ENCODE assay signal across 28 cellular contexts in genomic region chr14:101177301-101178055, GRCh38.
DNase-seq lines count a peak whose midpoint lies in the region; ATAC-seq, FAIRE-seq and TF ChIP-seq lines count a peak whose summit lies in the region.
"Had no signal": no experiment of that assay in that cellular context is flagged by ENCODE, and none has a peak within 500 bp of the region (broad histone marks: within the 10 kb centered on the region; RNA-seq: fewer than 3 reads in every experiment).

No MANE protein-coding gene starts in this region.

- TF ChIP-seq CTCF in natural killer cell (IDR thresholded peaks at IDR 0.05): no peak
- no peak for TF ChIP-seq CTCF in hepatocyte (IDR thresholded peaks at IDR 0.05; ENCODE audit: poor library complexity)
- no peak for TF ChIP-seq CTCF in neural progenitor cell (IDR thresholded peaks at IDR 0.05)
- TF ChIP-seq CTCF in BE2C (IDR thresholded peaks at IDR 0.05; ENCODE audit: low read depth, low read length): no peak

- peak overlapping the region; percentile 41 for H3K4me2 ChIP-seq in hepatocyte
- no peak overlapping the region for H3K4me2 ChIP-seq in neural progenitor cell
- H3K4me2 ChIP-seq: BLaER1 had no signal

- peaks cover 13% of the 10 kb centered on the region for H3K4me1 ChIP-seq in hepatocyte (ENCODE audit: insufficient read depth)
- H3K4me1 ChIP-seq in neural progenitor cell: no peaks in the 10 kb centered on the region
- H3K4me1 ChIP-seq in BE2C: no peaks in the 10 kb centered on the region
- H3K4me1 ChIP-seq: Caco-2, suprapubic skin had no signal

- H3K9ac ChIP-seq in neural progenitor cell: no peak overlapping the region
- H3K9ac ChIP-seq: BLaER1 had no signal

- intact Hi-C loops in natural killer cell (cut with micrococcal nuclease): no loop called here

- H3F3A ChIP-seq in neural progenitor cell (ENCODE audit: low read depth): no peaks in the 10 kb centered on the region

- FAIRE-seq in GM12892 (lab: Jason Lieb, UNC): no peak
- FAIRE-seq: endothelial cell of umbilical vein, GM12891, urothelium cell line had no signal

- H3K27ac ChIP-seq in hepatocyte: peak overlapping the region; percentile 34
- H3K27ac ChIP-seq in neural progenitor cell: no peak overlapping the region
- H3K27ac ChIP-seq: BLaER1, neutrophil, SK-N-MC, suprapubic skin had no signal

- H3K79me2 ChIP-seq in hepatocyte (no peaks in the 10 kb centered on the region), neural progenitor cell (ENCODE audit: low read depth) (no peaks in the 10 kb centered on the region)

- H3K27ac Mint-ChIP-seq in natural killer cell treated with Interleukin-12 subunit alpha and Interleukin-12 subunit beta and Interleukin-15 and Interleukin-18, amount 100 ng/mL, for 72 hours: no peak overlapping the region
- H3K27ac Mint-ChIP-seq in natural killer cell: no peak overlapping the region
- H3K27ac Mint-ChIP-seq in neural progenitor cell: peak overlapping the region; percentile 68
- H3K27ac Mint-ChIP-seq: activated T-helper 1 cell treated with anti-CD3 and anti-CD28 coated beads, Interleukin-12 subunit alpha, Interleukin-12 subunit beta, Interleukin-2, Interleukin-4 antibody, amounts not matched to agents 30 ng/mL and 10 ng/mL and 1 ng/mL, durations not matched to agents 14 hours and 24 hours and 36 hours; IgD-negative memory B cell; stimulated activated memory B cell treated with anti-CD40 and anti-IgM and Interleukin-4, amounts not matched to agents 10 μg/mL and 1 μg/mL and 100 μg/mL, for 72 hours had no signal

- ATAC-seq in natural killer cell treated with Interleukin-12 subunit alpha and Interleukin-12 subunit beta and Interleukin-15 and Interleukin-18, amount 100 ng/mL, for 72 hours: no peak
- no peak for ATAC-seq in natural killer cell
- ATAC-seq: left lobe of liver; stimulated activated memory B cell treated with anti-CD40 and anti-IgM and Interleukin-4, amounts not matched to agents 10 μg/mL and 1 μg/mL and 100 μg/mL, for 72 hours had no signal

- H2AFZ ChIP-seq in hepatocyte (peak overlapping the region; percentile 30), neural progenitor cell (replicated peaks) (no peak overlapping the region)

- H3K36me3 ChIP-seq in hepatocyte (replicated peaks; ENCODE audit: insufficient read depth, low read depth) (no peaks in the 10 kb centered on the region), neural progenitor cell (no peaks in the 10 kb centered on the region), BE2C (no peaks in the 10 kb centered on the region)
- H3K36me3 ChIP-seq: BLaER1, neutrophil, suprapubic skin had no signal

- no peak overlapping the region for H3K4me3 ChIP-seq in hepatocyte
- H3K4me3 ChIP-seq in neural progenitor cell: no peak overlapping the region
- H3K4me3 ChIP-seq in BE2C (ENCODE audit: low read depth, low read length): no peak overlapping the region
- H3K4me3 ChIP-seq: BLaER1, SK-N-MC, suprapubic skin had no signal

- H3K9me3 ChIP-seq in hepatocyte (ENCODE audit: low read depth): no peaks in the 10 kb centered on the region
- H3K9me3 ChIP-seq in neural progenitor cell (ENCODE audit: low read depth): no peaks in the 10 kb centered on the region
- H3K9me3 ChIP-seq in BE2C: no peaks in the 10 kb centered on the region
- H3K9me3 ChIP-seq: Caco-2, neutrophil had no signal

- H4K20me1 ChIP-seq in hepatocyte (ENCODE audit: insufficient read depth, poor library complexity, severe bottlenecking): no peaks in the 10 kb centered on the region
- H4K20me1 ChIP-seq in neural progenitor cell (ENCODE audit: low read depth): no peaks in the 10 kb centered on the region
- H4K20me1 ChIP-seq: BLaER1 had no signal

- WGBS in hepatocyte (ENCODE audit: low lambda C conversion rate, missing lambda C conversion rate): 65% methylated on average over 24 of the region's 24 CpGs

- H3K9me3 Mint-ChIP-seq in natural killer cell treated with Interleukin-12 subunit alpha and Interleukin-12 subunit beta and Interleukin-15 and Interleukin-18, amount 100 ng/mL, for 72 hours: no peaks in the 10 kb centered on the region
- H3K9me3 Mint-ChIP-seq in natural killer cell (no peaks in the 10 kb centered on the region), neural progenitor cell (peaks cover 20% of the 10 kb centered on the region)

- DNase-seq in natural killer cell treated with Interleukin-12 subunit alpha and Interleukin-12 subunit beta and Interleukin-15 and Interleukin-18, amount 100 ng/mL, for 72 hours (ENCODE audit: low spot score): peak; percentile 54
- DNase-seq in natural killer cell (no peak), hepatocyte (ENCODE audit: low spot score) (no peak), neural progenitor cell (ENCODE audit: low spot score) (no peak), D341Med (ENCODE audit: low spot score) (no peak), BE2C (no peak), GM12892 (ENCODE audit: insufficient read length) (no peak), SIG-M5 (lab: John Stamatoyannopoulos, UW) (no peak)
- DNase-seq: activated CD4-positive, alpha-beta T cell treated with anti-CD3 and anti-CD28 coated beads for 4 hours; activated naive CD4-positive, alpha-beta T cell treated with anti-CD3 and anti-CD28 coated beads, Interleukin-2, amount 50 U/mL, for 16 hours; Caco-2; central memory CD4-positive, alpha-beta T cell; HCEC 1CT; NCI-H1105; NCI-H1930; NCI-H526; stimulated activated CD4-positive, alpha-beta T cell treated with anti-CD3 and anti-CD28 coated beads, Interleukin-2, amount 100 ng/mL, for 48 hours had no signal

- H3K27me3 Mint-ChIP-seq in natural killer cell treated with Interleukin-12 subunit alpha and Interleukin-12 subunit beta and Interleukin-15 and Interleukin-18, amount 100 ng/mL, for 72 hours: no peaks in the 10 kb centered on the region
- H3K27me3 Mint-ChIP-seq in natural killer cell (ENCODE audit: low read depth in 2 of 2): peaks cover 0 to 2% of the 10 kb centered on the region in 2 donors
- H3K27me3 Mint-ChIP-seq in neural progenitor cell (ENCODE audit: insufficient read depth, low read depth): peaks cover 15% of the 10 kb centered on the region
- H3K27me3 Mint-ChIP-seq: IgD-negative memory B cell; stimulated activated memory B cell treated with anti-CD40 and anti-IgM and Interleukin-4, amounts not matched to agents 10 μg/mL and 1 μg/mL and 100 μg/mL, for 72 hours had no signal

- H3K4me1 Mint-ChIP-seq in natural killer cell treated with Interleukin-12 subunit alpha and Interleukin-12 subunit beta and Interleukin-15 and Interleukin-18, amount 100 ng/mL, for 72 hours (ENCODE audit: low read depth in 2 of 2): no peaks in the 10 kb centered on the region
- H3K4me1 Mint-ChIP-seq in natural killer cell (no peaks in the 10 kb centered on the region), neural progenitor cell (peaks cover 21% of the 10 kb centered on the region)
- H3K4me1 Mint-ChIP-seq: IgD-negative memory B cell; stimulated activated memory B cell treated with anti-CD40 and anti-IgM and Interleukin-4, amounts not matched to agents 10 μg/mL and 1 μg/mL and 100 μg/mL, for 72 hours had no signal

- no peaks in the 10 kb centered on the region for H3K9me2 ChIP-seq in hepatocyte (replicated peaks; ENCODE audit: insufficient read depth)

- TF ChIP-seq POLR2A in GM12892 (IDR thresholded peaks at IDR 0.05; ENCODE audit: low read depth, low read length): no peak

- H3K4me3 Mint-ChIP-seq in natural killer cell treated with Interleukin-12 subunit alpha and Interleukin-12 subunit beta and Interleukin-15 and Interleukin-18, amount 100 ng/mL, for 72 hours: no peak overlapping the region
- H3K4me3 Mint-ChIP-seq in natural killer cell (no peak overlapping the region), neural progenitor cell (no peak overlapping the region)
- H3K4me3 Mint-ChIP-seq: activated T-helper 1 cell treated with anti-CD3 and anti-CD28 coated beads, Interleukin-12 subunit alpha, Interleukin-12 subunit beta, Interleukin-2, Interleukin-4 antibody, amounts not matched to agents 30 ng/mL and 10 ng/mL and 1 ng/mL, durations not matched to agents 14 hours and 24 hours and 36 hours; IgD-negative memory B cell; stimulated activated memory B cell treated with anti-CD40 and anti-IgM and Interleukin-4, amounts not matched to agents 10 μg/mL and 1 μg/mL and 100 μg/mL, for 72 hours had no signal

- no peaks in the 10 kb centered on the region for H3K36me3 Mint-ChIP-seq in natural killer cell treated with Interleukin-12 subunit alpha and Interleukin-12 subunit beta and Interleukin-15 and Interleukin-18, amount 100 ng/mL, for 72 hours
- no peaks in the 10 kb centered on the region for H3K36me3 Mint-ChIP-seq in natural killer cell
- peaks cover 1% of the 10 kb centered on the region for H3K36me3 Mint-ChIP-seq in neural progenitor cell
- H3K36me3 Mint-ChIP-seq: IgD-negative memory B cell; stimulated activated memory B cell treated with anti-CD40 and anti-IgM and Interleukin-4, amounts not matched to agents 10 μg/mL and 1 μg/mL and 100 μg/mL, for 72 hours had no signal

- H3K27me3 ChIP-seq in hepatocyte (no peaks in the 10 kb centered on the region), neural progenitor cell (no peaks in the 10 kb centered on the region), BE2C (no peaks in the 10 kb centered on the region)
- H3K27me3 ChIP-seq: BLaER1, neutrophil had no signal
